Comparison of ENCODE assay signal across 1 cellular context in the genomic region with DNA sequence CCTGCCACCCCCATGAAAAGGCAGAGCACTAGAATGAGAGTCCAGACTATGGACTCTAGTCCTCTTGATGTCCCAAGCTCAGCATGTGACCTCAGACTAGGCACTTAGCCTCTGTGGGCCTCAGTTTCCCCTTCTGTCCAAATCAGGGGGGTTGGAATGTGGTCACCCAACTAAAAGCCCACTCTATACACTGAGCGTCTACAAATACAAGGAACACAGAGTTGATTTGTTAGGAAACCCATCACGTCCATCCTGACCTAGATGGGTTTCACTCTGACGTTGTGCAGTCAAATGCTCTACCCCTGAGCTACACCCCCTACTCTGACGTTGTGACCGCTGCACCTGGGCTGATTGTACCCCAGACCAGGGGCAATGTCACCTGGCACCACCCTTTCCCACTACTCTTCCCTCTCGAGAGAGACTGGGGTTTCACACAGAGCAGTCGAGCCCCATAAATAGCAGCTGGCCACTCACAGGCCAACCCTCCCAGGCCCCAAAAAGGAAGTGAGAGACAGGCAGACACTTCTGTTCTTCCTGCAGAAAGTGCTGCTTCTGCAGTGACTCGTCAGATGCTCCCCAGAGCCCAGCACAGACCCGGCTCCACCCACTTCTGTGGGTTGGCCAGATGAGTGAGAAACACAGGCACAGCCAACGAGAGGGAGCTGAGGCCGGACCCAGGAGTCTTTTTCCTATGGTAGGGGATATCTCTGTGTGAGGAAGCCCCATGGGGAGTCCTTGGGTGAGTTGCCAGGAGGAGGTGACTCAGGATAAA.
A peak's percentile ranks its signal among the peaks of the same experiment; 100 is the strongest.
TF ChIP-seq lines count a peak whose summit lies in the region.

No MANE protein-coding gene starts in this region.

TF ChIP-seq in GM12878, 131 proteins besides CTCF, POLR2A, EP300 and RAD21 (continued from another document and continues in another):
- TF ChIP-seq, protein P1, sequence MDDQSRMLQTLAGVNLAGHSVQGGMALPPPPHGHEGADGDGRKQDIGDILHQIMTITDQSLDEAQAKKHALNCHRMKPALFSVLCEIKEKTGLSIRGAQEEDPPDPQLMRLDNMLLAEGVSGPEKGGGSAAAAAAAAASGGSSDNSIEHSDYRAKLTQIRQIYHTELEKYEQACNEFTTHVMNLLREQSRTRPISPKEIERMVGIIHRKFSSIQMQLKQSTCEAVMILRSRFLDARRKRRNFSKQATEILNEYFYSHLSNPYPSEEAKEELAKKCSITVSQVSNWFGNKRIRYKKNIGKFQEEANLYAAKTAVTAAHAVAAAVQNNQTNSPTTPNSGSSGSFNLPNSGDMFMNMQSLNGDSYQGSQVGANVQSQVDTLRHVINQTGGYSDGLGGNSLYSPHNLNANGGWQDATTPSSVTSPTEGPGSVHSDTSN (IDR thresholded peaks at IDR 0.05; ENCODE audit: insufficient replicate concordance, low read depth, low read length), result peak; percentile 50
- TF ChIP-seq, protein P2, sequence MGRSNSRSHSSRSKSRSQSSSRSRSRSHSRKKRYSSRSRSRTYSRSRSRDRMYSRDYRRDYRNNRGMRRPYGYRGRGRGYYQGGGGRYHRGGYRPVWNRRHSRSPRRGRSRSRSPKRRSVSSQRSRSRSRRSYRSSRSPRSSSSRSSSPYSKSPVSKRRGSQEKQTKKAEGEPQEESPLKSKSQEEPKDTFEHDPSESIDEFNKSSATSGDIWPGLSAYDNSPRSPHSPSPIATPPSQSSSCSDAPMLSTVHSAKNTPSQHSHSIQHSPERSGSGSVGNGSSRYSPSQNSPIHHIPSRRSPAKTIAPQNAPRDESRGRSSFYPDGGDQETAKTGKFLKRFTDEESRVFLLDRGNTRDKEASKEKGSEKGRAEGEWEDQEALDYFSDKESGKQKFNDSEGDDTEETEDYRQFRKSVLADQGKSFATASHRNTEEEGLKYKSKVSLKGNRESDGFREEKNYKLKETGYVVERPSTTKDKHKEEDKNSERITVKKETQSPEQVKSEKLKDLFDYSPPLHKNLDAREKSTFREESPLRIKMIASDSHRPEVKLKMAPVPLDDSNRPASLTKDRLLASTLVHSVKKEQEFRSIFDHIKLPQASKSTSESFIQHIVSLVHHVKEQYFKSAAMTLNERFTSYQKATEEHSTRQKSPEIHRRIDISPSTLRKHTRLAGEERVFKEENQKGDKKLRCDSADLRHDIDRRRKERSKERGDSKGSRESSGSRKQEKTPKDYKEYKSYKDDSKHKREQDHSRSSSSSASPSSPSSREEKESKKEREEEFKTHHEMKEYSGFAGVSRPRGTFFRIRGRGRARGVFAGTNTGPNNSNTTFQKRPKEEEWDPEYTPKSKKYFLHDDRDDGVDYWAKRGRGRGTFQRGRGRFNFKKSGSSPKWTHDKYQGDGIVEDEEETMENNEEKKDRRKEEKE (IDR thresholded peaks at IDR 0.05), result no peak
- TF ChIP-seq ZSCAN29 (IDR thresholded peaks at IDR 0.05) (no peak), SMAD5 (IDR thresholded peaks at IDR 0.05; ENCODE audit: low read depth) (peak; percentile 60; the same call in 1 of the 2 replicates), CBFB (IDR thresholded peaks at IDR 0.05; ENCODE audit: low read depth) (peak; percentile 85), CBX5 (IDR thresholded peaks at IDR 0.05; ENCODE audit: low read depth) (peak; percentile 93; the same call in 1 of the 2 replicates), NFYA (IDR thresholded peaks at IDR 0.05; ENCODE audit: borderline replicate concordance, low read depth, low read length) (no peak), SMARCA5 (IDR thresholded peaks at IDR 0.05) (peak; percentile 92), NFIC (IDR thresholded peaks at IDR 0.05; ENCODE audit: low read depth, low read length) (peak; percentile 89), MEF2B (IDR thresholded peaks at IDR 0.05; ENCODE audit: partially characterized antibody, poor library complexity, severe bottlenecking) (peak; percentile 99), ELK1 (IDR thresholded peaks at IDR 0.05; ENCODE audit: low read depth, low read length) (peak; percentile 19; the same call in 1 of the 2 replicates), IKZF2 (IDR thresholded peaks at IDR 0.05) (peak; percentile 99), NR2C2 (IDR thresholded peaks at IDR 0.05; ENCODE audit: borderline replicate concordance, control insufficient read depth, insufficient read length, low read depth) (no peak), ESRRA (IDR thresholded peaks at IDR 0.05; ENCODE audit: low read length) (no peak), WRNIP1 (IDR thresholded peaks at IDR 0.05; ENCODE audit: borderline replicate concordance, low read depth, low read length) (no peak; the same call in 1 of the 2 replicates), CREM (IDR thresholded peaks at IDR 0.05; ENCODE audit: low read depth) (peak; percentile 97), CEBPB (IDR thresholded peaks at IDR 0.05; ENCODE audit: borderline replicate concordance in 1 of 2, low read depth in 2 of 2, low read length in 2 of 2) (peak in 1 of 2 experiments; percentile 76; a peak in 1 of 4 replicates), E2F8 (IDR thresholded peaks at IDR 0.05; ENCODE audit: low read depth, partially characterized antibody) (no peak), ZBTB11 (CRISPR knock-in tag; IDR thresholded peaks at IDR 0.05) (no peak), CHD1 (IDR thresholded peaks at IDR 0.05; ENCODE audit: low read depth, low read length) (peak; percentile 29; the same call in 1 of the 2 replicates), RELA (IDR thresholded peaks at IDR 0.05; ENCODE audit: borderline replicate concordance, partially characterized antibody) (peak; percentile 78), HCFC1 (IDR thresholded peaks at IDR 0.05; ENCODE audit: low read length) (peak; percentile 37; the same call in 1 of the 2 replicates), NR2F1 (conservative IDR thresholded peaks at IDR 0.05) (peak; percentile 76), REST (IDR thresholded peaks at IDR 0.05; ENCODE audit: low read depth, low read length) (peak; percentile 47; the same call in 1 of the 2 replicates), RUNX3 (IDR thresholded peaks at IDR 0.05; ENCODE audit: low read length) (peak; percentile 98), BMI1 (IDR thresholded peaks at IDR 0.05; ENCODE audit: borderline replicate concordance) (no peak; the same call in 1 of the 2 replicates)
- TF ChIP-seq, protein P3, sequence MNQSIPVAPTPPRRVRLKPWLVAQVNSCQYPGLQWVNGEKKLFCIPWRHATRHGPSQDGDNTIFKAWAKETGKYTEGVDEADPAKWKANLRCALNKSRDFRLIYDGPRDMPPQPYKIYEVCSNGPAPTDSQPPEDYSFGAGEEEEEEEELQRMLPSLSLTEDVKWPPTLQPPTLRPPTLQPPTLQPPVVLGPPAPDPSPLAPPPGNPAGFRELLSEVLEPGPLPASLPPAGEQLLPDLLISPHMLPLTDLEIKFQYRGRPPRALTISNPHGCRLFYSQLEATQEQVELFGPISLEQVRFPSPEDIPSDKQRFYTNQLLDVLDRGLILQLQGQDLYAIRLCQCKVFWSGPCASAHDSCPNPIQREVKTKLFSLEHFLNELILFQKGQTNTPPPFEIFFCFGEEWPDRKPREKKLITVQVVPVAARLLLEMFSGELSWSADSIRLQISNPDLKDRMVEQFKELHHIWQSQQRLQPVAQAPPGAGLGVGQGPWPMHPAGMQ (IDR thresholded peaks at IDR 0.05; ENCODE audit: borderline replicate concordance), result no peak
- TF ChIP-seq, protein P4, sequence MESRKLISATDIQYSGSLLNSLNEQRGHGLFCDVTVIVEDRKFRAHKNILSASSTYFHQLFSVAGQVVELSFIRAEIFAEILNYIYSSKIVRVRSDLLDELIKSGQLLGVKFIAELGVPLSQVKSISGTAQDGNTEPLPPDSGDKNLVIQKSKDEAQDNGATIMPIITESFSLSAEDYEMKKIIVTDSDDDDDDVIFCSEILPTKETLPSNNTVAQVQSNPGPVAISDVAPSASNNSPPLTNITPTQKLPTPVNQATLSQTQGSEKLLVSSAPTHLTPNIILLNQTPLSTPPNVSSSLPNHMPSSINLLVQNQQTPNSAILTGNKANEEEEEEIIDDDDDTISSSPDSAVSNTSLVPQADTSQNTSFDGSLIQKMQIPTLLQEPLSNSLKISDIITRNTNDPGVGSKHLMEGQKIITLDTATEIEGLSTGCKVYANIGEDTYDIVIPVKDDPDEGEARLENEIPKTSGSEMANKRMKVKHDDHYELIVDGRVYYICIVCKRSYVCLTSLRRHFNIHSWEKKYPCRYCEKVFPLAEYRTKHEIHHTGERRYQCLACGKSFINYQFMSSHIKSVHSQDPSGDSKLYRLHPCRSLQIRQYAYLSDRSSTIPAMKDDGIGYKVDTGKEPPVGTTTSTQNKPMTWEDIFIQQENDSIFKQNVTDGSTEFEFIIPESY (IDR thresholded peaks at IDR 0.05), result no peak
- TF ChIP-seq, protein P5, sequence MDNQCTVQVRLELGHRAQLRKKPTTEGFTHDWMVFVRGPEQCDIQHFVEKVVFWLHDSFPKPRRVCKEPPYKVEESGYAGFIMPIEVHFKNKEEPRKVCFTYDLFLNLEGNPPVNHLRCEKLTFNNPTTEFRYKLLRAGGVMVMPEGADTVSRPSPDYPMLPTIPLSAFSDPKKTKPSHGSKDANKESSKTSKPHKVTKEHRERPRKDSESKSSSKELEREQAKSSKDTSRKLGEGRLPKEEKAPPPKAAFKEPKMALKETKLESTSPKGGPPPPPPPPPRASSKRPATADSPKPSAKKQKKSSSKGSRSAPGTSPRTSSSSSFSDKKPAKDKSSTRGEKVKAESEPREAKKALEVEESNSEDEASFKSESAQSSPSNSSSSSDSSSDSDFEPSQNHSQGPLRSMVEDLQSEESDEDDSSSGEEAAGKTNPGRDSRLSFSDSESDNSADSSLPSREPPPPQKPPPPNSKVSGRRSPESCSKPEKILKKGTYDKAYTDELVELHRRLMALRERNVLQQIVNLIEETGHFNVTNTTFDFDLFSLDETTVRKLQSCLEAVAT (IDR thresholded peaks at IDR 0.05), result peak; percentile 90
